ENCODE assay signal across 8 cellular contexts in genomic region chr9:137000177-137000930, GRCh38. TPM values are rescaled to one million over a fixed set of nuclear protein-coding genes. Genes with fewer than 3 reads are reported as not detected.
A peak's percentile ranks its signal among the peaks of the same experiment; 100 is the strongest.
DNase-seq lines count a peak whose midpoint lies in the region; ATAC-seq and TF ChIP-seq lines count a peak whose summit lies in the region.

No MANE protein-coding gene starts in this region.

- TF ChIP-seq CTCF in SU-DHL-6 (IDR thresholded peaks at IDR 0.05; ENCODE audit: insufficient read depth, low read length, poor library complexity, severe bottlenecking) (no peak), BE2C (IDR thresholded peaks at IDR 0.05; ENCODE audit: low read depth, low read length) (no peak)

- peaks cover 17% of the 10 kb centered on the region for H3K4me1 ChIP-seq in BE2C

- no peak overlapping the region for H3K9ac ChIP-seq in SU-DHL-6 (ENCODE audit: low read length)

- peak overlapping the region; percentile 75 for H3K27ac Mint-ChIP-seq in memory B cell

- no peaks in the 10 kb centered on the region for H3K36me3 Mint-ChIP-seq in memory B cell

- H3K4me1 Mint-ChIP-seq in memory B cell: peaks cover 18% of the 10 kb centered on the region

- H3K27me3 ChIP-seq in SU-DHL-6 (ENCODE audit: low read length) (no peaks in the 10 kb centered on the region), BE2C (no peaks in the 10 kb centered on the region)

- H3K36me3 ChIP-seq in SU-DHL-6 (ENCODE audit: low read length) (no peaks in the 10 kb centered on the region), BE2C (no peaks in the 10 kb centered on the region)

- H3K4me3 Mint-ChIP-seq in memory B cell: peak overlapping the region; percentile 71

- peak; percentile 37 for DNase-seq in stimulated activated CD4-positive, alpha-beta T cell treated with anti-CD3 and anti-CD28 coated beads, Interleukin-15, amount 100 ng/mL, for 24 hours
- DNase-seq in stimulated activated CD4-positive, alpha-beta T cell treated with anti-CD3 and anti-CD28 coated beads, Interleukin-2, amount 100 ng/mL, for 48 hours: no peak
- DNase-seq in memory B cell (ENCODE audit: low spot score in 2 of 2) (no peak), amygdala (lab: John Stamatoyannopoulos, UW) (no peak), SW480 (ENCODE audit: low spot score) (no peak), BE2C (no peak)

- H3F3A ChIP-seq in SU-DHL-6 (ENCODE audit: insufficient read depth): no peaks in the 10 kb centered on the region

- H3K79me2 ChIP-seq in SU-DHL-6 (ENCODE audit: insufficient read depth, low read length): no peaks in the 10 kb centered on the region

- no peaks in the 10 kb centered on the region for H3K9me2 ChIP-seq in SU-DHL-6 (replicated peaks; ENCODE audit: insufficient read depth, low read length)

- no peak overlapping the region for H2AFZ ChIP-seq in SU-DHL-6 (ENCODE audit: low read depth, low read length, severe bottlenecking)

- ATAC-seq in HG03045 (IDR thresholded peaks at IDR 0.05; ENCODE audit: unreplicated experiment): peak; percentile 67
- peak; percentile 76 for ATAC-seq in memory B cell (ENCODE audit: low read depth)

- H3K9me3 ChIP-seq in SU-DHL-6 (ENCODE audit: insufficient read depth, low read length): no peaks in the 10 kb centered on the region
- no peaks in the 10 kb centered on the region for H3K9me3 ChIP-seq in BE2C

- no peak overlapping the region for H3K4me3 ChIP-seq in SU-DHL-6 (ENCODE audit: insufficient read depth, low read length, poor library complexity, severe bottlenecking)
- no peak overlapping the region for H3K4me3 ChIP-seq in BE2C (ENCODE audit: low read depth, low read length)

- peaks cover 3% of the 10 kb centered on the region for H3K9me3 Mint-ChIP-seq in memory B cell

- H3K27me3 Mint-ChIP-seq in memory B cell: peaks cover 2% of the 10 kb centered on the region

- peak overlapping the region; percentile 6 for H3K4me2 ChIP-seq in SU-DHL-6 (ENCODE audit: low read depth, low read length, poor library complexity, severe bottlenecking)

- H4K20me1 ChIP-seq in SU-DHL-6 (ENCODE audit: low read depth, low read length): no peaks in the 10 kb centered on the region

- no peak overlapping the region for H3K27ac ChIP-seq in SU-DHL-6 (ENCODE audit: low read depth, low read length)

RNA-seq across cellular contexts. Expression of gene CLIC3, which starts 4.0 kb away (rescaled TPM):
- polyA plus RNA-seq in BE2C (2012; ENCODE audit: insufficient read depth, insufficient read length, low read depth): 0.76 TPM

RNA-seq across cellular contexts. Expression of gene PAXX, which starts 8.1 kb away (rescaled TPM):
- 135 TPM for polyA plus RNA-seq in BE2C (2012; ENCODE audit: insufficient read depth, insufficient read length, low read depth)

RNA-seq across cellular contexts. Expression of gene LCNL1, which starts 17.6 kb away (rescaled TPM):
- not detected for polyA plus RNA-seq in BE2C (2012; ENCODE audit: insufficient read depth, insufficient read length, low read depth)

RNA-seq across cellular contexts. Expression of gene PTGDS, which starts 23.1 kb away (rescaled TPM):
- 1.5 TPM for polyA plus RNA-seq in BE2C (2012; ENCODE audit: insufficient read depth, insufficient read length, low read depth)

RNA-seq across cellular contexts. Expression of gene ABCA2, which starts 27.7 kb away (rescaled TPM):
- 95.4 TPM for polyA plus RNA-seq in BE2C (2012; ENCODE audit: insufficient read depth, insufficient read length, low read depth)
